19 cellular contexts compared by ENCODE assay signal in genomic region chr1:53123462-53124129, GRCh38. TPM values are rescaled to one million over a fixed set of nuclear protein-coding genes. Genes with fewer than 3 reads are reported as not detected.
DNase-seq lines count a peak whose midpoint lies in the region; ATAC-seq and TF ChIP-seq lines count a peak whose summit lies in the region.
"Had no signal": no experiment of that assay in that cellular context is flagged by ENCODE, and none has a peak within 500 bp of the region (broad histone marks: within the 10 kb centered on the region; RNA-seq: fewer than 3 reads in every experiment).

No MANE protein-coding gene starts in this region.

- intact Hi-C loops in breast epithelium (cut with DNase I; ENCODE audit: low total_unique reads) (no loop called here), MCF 10A (cut with micrococcal nuclease) (no loop called here), right cardiac atrium (cut with DNase I) (no loop called here), psoas muscle (cut with DNase I) (no loop called here), adrenal gland (cut with DNase I) (no loop called here)

- H3K27me3 Mint-ChIP-seq in MCF 10A (ENCODE audit: insufficient read depth, unreplicated experiment): no peaks in the 10 kb centered on the region
- H3K27me3 Mint-ChIP-seq: stimulated activated naive CD8-positive, alpha-beta T cell treated with anti-CD3 and anti-CD28 coated beads, Interleukin-15, Interleukin-2, amounts not matched to agents 100 ng/mL and 50 ng/mL, for 24 hours had no signal

- H3K4me3 ChIP-seq in breast epithelium (peak overlapping the region in 1 of 3 donors; percentile 31), right cardiac atrium (ENCODE audit: low read length) (no peak overlapping the region), psoas muscle (no peak overlapping the region), adrenal gland (no peak overlapping the region)

- H3K4me3 Mint-ChIP-seq in MCF 10A (ENCODE audit: unreplicated experiment): no peak overlapping the region
- H3K4me3 Mint-ChIP-seq: activated CD4-positive, alpha-beta T cell treated with anti-CD3 and anti-CD28 coated beads, Interleukin-2, amount 10 ng/mL, durations not matched to agents 24 days and 14 days; stimulated activated naive CD8-positive, alpha-beta T cell treated with anti-CD3 and anti-CD28 coated beads, Interleukin-15, Interleukin-2, amounts not matched to agents 100 ng/mL and 50 ng/mL, for 24 hours had no signal

- no TSS peak for BruUV-seq in MCF 10A (replicated peaks; lab: Mats Ljungman, UMichigan)

- H3K4me1 ChIP-seq in breast epithelium (peaks cover 0 to 8% of the 10 kb centered on the region in 2 donors), right cardiac atrium (ENCODE audit: control insufficient read depth, insufficient read depth, low read length) (peaks cover 12% of the 10 kb centered on the region), psoas muscle (peaks cover 4% of the 10 kb centered on the region), adrenal gland (replicated peaks in 1 of 2) (no peaks in the 10 kb centered on the region)
- H3K4me1 ChIP-seq: parathyroid adenoma had no signal

- TF ChIP-seq CTCF in breast epithelium (IDR thresholded peaks at IDR 0.05) (no peak), MCF 10A (IDR thresholded peaks at IDR 0.05; ENCODE audit: unreplicated experiment) (no peak), psoas muscle (IDR thresholded peaks at IDR 0.05) (no peak), adrenal gland (IDR thresholded peaks at IDR 0.05) (no peak)

- 57% methylated on average over 18 of the region's 18 CpGs for whole genome bisulfite sequencing in right cardiac atrium
- 43 to 66% (median 48%) methylated on average over 17 to 18 of the region's 18 CpGs for WGBS in psoas muscle, 3 donors
- WGBS in adrenal gland, 4 donors: 74 to 87% (median 80%) methylated on average over 12 to 18 of the region's 18 CpGs

- peak; percentile 61 to 62 for ATAC-seq in right cardiac atrium
- ATAC-seq in psoas muscle: peak; percentile 20 to 54 (median 44)
- no peak for ATAC-seq in GM21737 (IDR thresholded peaks at IDR 0.05; ENCODE audit: unreplicated experiment)

- no peaks in the 10 kb centered on the region for H3K9me3 Mint-ChIP-seq in MCF 10A (ENCODE audit: unreplicated experiment)
- H3K9me3 Mint-ChIP-seq: activated CD4-positive, alpha-beta T cell treated with anti-CD3 and anti-CD28 coated beads, Interleukin-2, amount 10 ng/mL, durations not matched to agents 24 days and 14 days; stimulated activated naive CD8-positive, alpha-beta T cell treated with anti-CD3 and anti-CD28 coated beads, Interleukin-15, Interleukin-2, amounts not matched to agents 100 ng/mL and 50 ng/mL, for 24 hours had no signal

- no peak overlapping the region for H3K27ac Mint-ChIP-seq in MCF 10A (ENCODE audit: low read depth, unreplicated experiment)
- H3K27ac Mint-ChIP-seq: activated CD4-positive, alpha-beta T cell treated with anti-CD3 and anti-CD28 coated beads, Interleukin-2, amount 10 ng/mL, durations not matched to agents 24 days and 14 days; stimulated activated naive CD8-positive, alpha-beta T cell treated with anti-CD3 and anti-CD28 coated beads, Interleukin-15, Interleukin-2, amounts not matched to agents 100 ng/mL and 50 ng/mL, for 24 hours had no signal

- no peaks in the 10 kb centered on the region for H3K27me3 ChIP-seq in breast epithelium
- H3K27me3 ChIP-seq in right cardiac atrium (ENCODE audit: control insufficient read depth, insufficient read depth): no peaks in the 10 kb centered on the region
- peaks cover 0 to 8% (median 2%) of the 10 kb centered on the region in 3 donors for H3K27me3 ChIP-seq in psoas muscle (ENCODE audit: insufficient read depth in 3 of 3, low read length in 2 of 3)
- H3K27me3 ChIP-seq in adrenal gland: no peaks in the 10 kb centered on the region

- no peaks in the 10 kb centered on the region for H3K36me3 ChIP-seq in breast epithelium
- H3K36me3 ChIP-seq in psoas muscle (ENCODE audit: insufficient read depth in 1 of 2, low read depth in 1 of 2): no peaks in the 10 kb centered on the region
- H3K36me3 ChIP-seq in adrenal gland (replicated peaks in 1 of 2): no peaks in the 10 kb centered on the region

- DNase-seq in breast epithelium (ENCODE audit: low spot score in 2 of 2) (peak in 1 of 2 donors; percentile 42), MCF 10A (ENCODE audit: unreplicated experiment) (no peak), right cardiac atrium (peak; percentile 67 to 92 (median 83)), psoas muscle (peak; percentile 80 to 82), OCI-M2 (lab: John Stamatoyannopoulos, UW; ENCODE audit: unreplicated experiment) (no peak), adrenal gland (no peak)
- no peak for DNase-seq in activated CD4-positive, alpha-beta T cell treated with anti-CD3 and anti-CD28 coated beads, Interleukin-2, amount 50 U/mL, for 4 hours
- DNase-seq: activated CD4-positive, alpha-beta T cell treated with anti-CD3 and anti-CD28 coated beads, Interleukin-2, amount 10 ng/mL, durations not matched to agents 24 days and 14 days; kidney glomerular epithelial cell; NCI-H1092 treated with DMSO at 0.1 percent for 48 hours; stimulated activated CD4-positive, alpha-beta T cell treated with anti-CD3 and anti-CD28 coated beads, Interleukin-4, amount 100 ng/mL, for 4 hours; T-helper 2 cell had no signal

- H3K4me1 Mint-ChIP-seq in MCF 10A (ENCODE audit: insufficient read depth, unreplicated experiment): no peaks in the 10 kb centered on the region
- H3K4me1 Mint-ChIP-seq: activated CD4-positive, alpha-beta T cell treated with anti-CD3 and anti-CD28 coated beads, Interleukin-2, amount 10 ng/mL, durations not matched to agents 24 days and 14 days had no signal

- H3K9me3 ChIP-seq in breast epithelium: no peaks in the 10 kb centered on the region
- no peaks in the 10 kb centered on the region for H3K9me3 ChIP-seq in right cardiac atrium (ENCODE audit: control insufficient read depth, low read length)
- no peaks in the 10 kb centered on the region for H3K9me3 ChIP-seq in psoas muscle
- no peaks in the 10 kb centered on the region for H3K9me3 ChIP-seq in adrenal gland (replicated peaks in 1 of 3)

- CTCF ChIA-PET in MCF 10A (lab: Yijun Ruan, JAX): no interaction called here

- H3K27ac ChIP-seq in breast epithelium: peak overlapping the region; percentile 55 to 93
- peak overlapping the region; percentile 53 for H3K27ac ChIP-seq in right cardiac atrium (ENCODE audit: low read length)
- H3K27ac ChIP-seq in psoas muscle: peak overlapping the region; percentile 58
- peak overlapping the region in 2 of 5 donors; percentile 23 to 52 for H3K27ac ChIP-seq in adrenal gland
- H3K27ac ChIP-seq: 22Rv1, parathyroid adenoma had no signal

- POLR2A ChIA-PET in MCF 10A (lab: Yijun Ruan, JAX): no interaction called here

- TF ChIP-seq POLR2A in breast epithelium (IDR thresholded peaks at IDR 0.05): no peak
- TF ChIP-seq POLR2A in adrenal gland (IDR thresholded peaks at IDR 0.05): no peak

- H3K36me3 Mint-ChIP-seq in MCF 10A (ENCODE audit: insufficient read depth, unreplicated experiment): peaks cover 6% of the 10 kb centered on the region

RNA-seq across cellular contexts. Expression of gene SLC1A7, which starts 18.8 kb away (rescaled TPM):
- total RNA-seq in breast epithelium (under 1 TPM in 1 of 3 donors, not detected in 2; 0.16 TPM), MCF 10A (2022) (not detected in 2 replicates), right cardiac atrium (1 to 10 TPM in 2 of 4 donors, under 1 TPM in 2; 0.71 to 1.8 (median 1.1) TPM), psoas muscle (1 to 10 TPM in 2 of 4 donors, under 1 TPM in 2; 0.32 to 6.2 (median 0.77) TPM), adrenal gland (1 to 10 TPM in 1 of 8 donors, under 1 TPM in 1, not detected in 6; 0.17 to 1.6 TPM)
- polyA plus RNA-seq in right cardiac atrium (0.57 TPM), psoas muscle (under 1 TPM; 0.04 to 0.59 (median 0.31) TPM), adrenal gland (under 1 TPM; 0.05 to 0.30 (median 0.16) TPM)
- total RNA-seq: activated CD4-positive, alpha-beta T cell treated with anti-CD3 and anti-CD28 coated beads, Interleukin-2, amount 10 ng/mL, durations not matched to agents 24 days and 14 days; cerebellum; HT1080; NCI-H460 had no signal

Comparison
In these comparisons a context has a peak if more than half of its experiments do, and no peak if none do; other contexts are left out.
1. DNase-seq: peak in right cardiac atrium (3 of 3) and psoas muscle (2 of 2); none in MCF 10A (single experiment), OCI-M2 (single experiment), adrenal gland (0 of 7) and activated CD4-positive, alpha-beta T cell treated with anti-CD3 and anti-CD28 coated beads, Interleukin-2, amount 50 U/mL, for 4 hours (0 of 2).